Comparison of ENCODE assay signal across 18 cellular contexts in genomic region chr4:113449407-113449974, GRCh38.
A peak's percentile ranks its signal among the peaks of the same experiment; 100 is the strongest.
DNase-seq lines count a peak whose midpoint lies in the region; ATAC-seq, FAIRE-seq and TF ChIP-seq lines count a peak whose summit lies in the region.
"Had no signal": no experiment of that assay in that cellular context is flagged by ENCODE, and none has a peak within 500 bp of the region (broad histone marks: within the 10 kb centered on the region; RNA-seq: fewer than 3 reads in every experiment).

No MANE protein-coding gene starts in this region.

- no peak overlapping the region for H4K8ac ChIP-seq in H1 (ENCODE audit: extremely low read depth, insufficient read depth, low read length)

- TF ChIP-seq RAD21 in H1 (IDR thresholded peaks at IDR 0.05 in 1 of 2, conservative IDR thresholded peaks at IDR 0.05 in 1 of 2; ENCODE audit: low read depth in 2 of 2, low read length in 2 of 2): no peak
- TF ChIP-seq RAD21 in SK-N-SH (IDR thresholded peaks at IDR 0.05; ENCODE audit: low read length): no peak

- POLR2A ChIA-PET in H1 (lab: Charles Lee; ENCODE audit: partially characterized antibody): no interaction called here
- POLR2A ChIA-PET in SK-N-SH (lab: Yijun Ruan, JAX): no interaction called here
- POLR2A ChIA-PET in GM10248 (lab: Yijun Ruan, JAX): no interaction called here

- TF ChIP-seq POLR2A in H1 (IDR thresholded peaks at IDR 0.05; ENCODE audit: control extremely low read depth in 1 of 2, low read depth in 2 of 2, low read length in 2 of 2): no peak

- no peak for FAIRE-seq in H1 (lab: Jason Lieb, UNC)
- FAIRE-seq: endometrium, pancreas had no signal

- peaks cover 17% of the 10 kb centered on the region for H3K4me1 ChIP-seq in GM23248 (ENCODE audit: insufficient read depth)
- peaks cover 0 to 15% (median 5%) of the 10 kb centered on the region in 4 experiments; a peak in 4 of 7 replicates for H3K4me1 ChIP-seq in H1 (replicated peaks in 1 of 4; ENCODE audit: control insufficient read depth in 3 of 4, insufficient read depth in 4 of 4, low read length in 3 of 4)
- H3K4me1 ChIP-seq in hepatocyte (ENCODE audit: insufficient read depth): peaks cover 3% of the 10 kb centered on the region
- H3K4me1 ChIP-seq in subcutaneous abdominal adipose tissue (ENCODE audit: control insufficient read depth in 5 of 5, insufficient read depth in 5 of 5, low read length in 5 of 5): peaks cover 7 to 48% (median 46%) of the 10 kb centered on the region in 5 donors
- peaks cover 0 to 36% of the 10 kb centered on the region in 2 experiments; a peak in 2 of 4 replicates for H3K4me1 ChIP-seq in SK-N-SH (ENCODE audit: control insufficient read depth in 1 of 2, insufficient read depth in 2 of 2, low read depth in 1 of 2, low read length in 1 of 2)
- H3K4me1 ChIP-seq: pancreas had no signal

- H3K23ac ChIP-seq in H1 (ENCODE audit: insufficient read length): no peak overlapping the region

- H3K14ac ChIP-seq in H1 (ENCODE audit: insufficient read length): no peak overlapping the region

- H3K79me2 ChIP-seq in GM23248 (ENCODE audit: insufficient read depth) (no peaks in the 10 kb centered on the region), H1 (ENCODE audit: control insufficient read depth in 1 of 2, insufficient read depth in 2 of 2, low read length in 2 of 2) (no peaks in the 10 kb centered on the region), hepatocyte (no peaks in the 10 kb centered on the region), SK-N-SH (ENCODE audit: insufficient read depth) (no peaks in the 10 kb centered on the region)

- no peaks in the 10 kb centered on the region for H3K27me3 ChIP-seq in GM23248 (replicated peaks; ENCODE audit: insufficient read depth)
- no peaks in the 10 kb centered on the region for H3K27me3 ChIP-seq in H1 (replicated peaks in 1 of 4; ENCODE audit: control insufficient read depth in 3 of 4, extremely low read depth in 1 of 4, insufficient read depth in 3 of 4, low read length in 3 of 4)
- no peaks in the 10 kb centered on the region for H3K27me3 ChIP-seq in hepatocyte
- H3K27me3 ChIP-seq in subcutaneous abdominal adipose tissue (ENCODE audit: control insufficient read depth in 5 of 5, insufficient read depth in 4 of 5, low read length in 5 of 5): no peaks in the 10 kb centered on the region
- no peaks in the 10 kb centered on the region for H3K27me3 ChIP-seq in SK-N-SH (ENCODE audit: insufficient read depth)
- H3K27me3 ChIP-seq: pancreas, testis had no signal

- H3K56ac ChIP-seq in H1 (replicated peaks; ENCODE audit: insufficient read length, low read depth, low read length): no peak overlapping the region

- no peak overlapping the region for H2BK15ac ChIP-seq in H1 (ENCODE audit: low read length)

- H3K4me3 ChIP-seq in GM23248: no peak overlapping the region
- no peak overlapping the region for H3K4me3 ChIP-seq in H1 (ENCODE audit: extremely low read depth in 1 of 4, insufficient read depth in 2 of 4, low read depth in 3 of 4, low read length in 4 of 4)
- no peak overlapping the region for H3K4me3 ChIP-seq in hepatocyte
- no peak overlapping the region for H3K4me3 ChIP-seq in subcutaneous abdominal adipose tissue (ENCODE audit: low read depth in 1 of 5, low read length in 5 of 5)
- no peak overlapping the region for H3K4me3 ChIP-seq in SK-N-SH (ENCODE audit: low read depth in 2 of 2, low read length in 1 of 2)
- H3K4me3 ChIP-seq: GM23338, pancreas, testis had no signal

- H3K4me2 ChIP-seq in GM23248 (ENCODE audit: unreplicated experiment) (no peak overlapping the region), H1 (ENCODE audit: insufficient read depth in 1 of 2, low read depth in 2 of 2, low read length in 2 of 2) (no peak overlapping the region), hepatocyte (no peak overlapping the region), SK-N-SH (no peak overlapping the region)
- H3K4me2 ChIP-seq: GM23338 had no signal

- H3K9me2 ChIP-seq in GM23248 (ENCODE audit: insufficient read depth) (no peaks in the 10 kb centered on the region), hepatocyte (replicated peaks; ENCODE audit: insufficient read depth) (no peaks in the 10 kb centered on the region), SK-N-SH (no peaks in the 10 kb centered on the region)

- DNase-seq in GM23248 (peak; percentile 33), H1 (ENCODE audit: low read depth in 1 of 2, low spot score in 2 of 2) (no peak), hepatocyte (ENCODE audit: low spot score) (peak; percentile 25), SK-N-SH (no peak), GM10248 (ENCODE audit: extremely low spot score) (no peak)
- no peak for DNase-seq in activated naive CD4-positive, alpha-beta T cell treated with Interleukin-2 at 50 U/mL for 16 hours
- DNase-seq: activated CD4-positive, alpha-beta T cell treated with anti-CD3 and anti-CD28 coated beads for 48 hours; anterior cingulate cortex; DMS79 treated with DMSO at 0.1 percent for 48 hours; mammary epithelial cell; naive thymus-derived CD8-positive, alpha-beta T cell; pancreas; SW 1271; testis had no signal

- H4K5ac ChIP-seq in H1 (ENCODE audit: insufficient read length, low read depth, low read length): no peak overlapping the region

- H3F3A ChIP-seq in GM23248 (ENCODE audit: insufficient read depth) (peaks cover 44% of the 10 kb centered on the region), SK-N-SH (replicated peaks; ENCODE audit: insufficient read depth) (peaks cover 28% of the 10 kb centered on the region)

- H2BK12ac ChIP-seq in H1 (ENCODE audit: low read depth, low read length): no peak overlapping the region

- in situ Hi-C loops in GM23248 (cut with MboI): no loop called here

- H3K36me3 ChIP-seq in GM23248 (ENCODE audit: low read depth) (peaks cover 11% of the 10 kb centered on the region), H1 (ENCODE audit: control insufficient read depth in 2 of 4, insufficient read depth in 4 of 4, low read length in 3 of 4) (no peaks in the 10 kb centered on the region), hepatocyte (replicated peaks; ENCODE audit: insufficient read depth, low read depth) (no peaks in the 10 kb centered on the region), subcutaneous abdominal adipose tissue (ENCODE audit: control insufficient read depth in 5 of 5, insufficient read depth in 5 of 5, low read length in 5 of 5) (no peaks in the 10 kb centered on the region), SK-N-SH (replicated peaks in 1 of 2; ENCODE audit: control insufficient read depth in 1 of 2, insufficient read depth in 2 of 2, low read length in 1 of 2) (peaks cover 6 to 28% of the 10 kb centered on the region in 2 experiments)
- H3K36me3 ChIP-seq: pancreas had no signal

- peak overlapping the region; percentile 28 for H3K4ac ChIP-seq in H1 (replicated peaks; ENCODE audit: insufficient read length, low read depth, low read length)

- 88 to 91% methylated on average over 1 of the region's 1 CpG for WGBS in GM23248 (ENCODE audit: low coverage in 1 of 2, low lambda C conversion rate in 2 of 2, missing lambda C conversion rate in 2 of 2), 2 experiments
- WGBS in H1 (ENCODE audit: extremely low coverage in 1 of 2, insufficient coverage in 1 of 2, insufficient read length in 1 of 2, insufficient replicate concordance in 2 of 2, low coverage in 1 of 2, low lambda C conversion rate in 2 of 2, missing lambda C conversion rate in 1 of 2), 2 experiments: 90% methylated on average over 1 of the region's 1 CpG; no CpG with 5 or more reads in 1 of the 2 experiments
- 61% methylated on average over 1 of the region's 1 CpG for WGBS in hepatocyte (ENCODE audit: low lambda C conversion rate, missing lambda C conversion rate)
- WGBS in SK-N-SH (ENCODE audit: low lambda C conversion rate): 86% methylated on average over 1 of the region's 1 CpG

- H3K18ac ChIP-seq in H1 (ENCODE audit: extremely low read depth, low read length): no peak overlapping the region

- CTCF ChIA-PET in H1 (lab: Charles Lee; ENCODE audit: partially characterized antibody): interaction anchor here (0.6 to 1.3 kb wide), 2 partner anchors 55 to 330 kb away, joined by 3 read pairs; no protein-coding TSS in a partner anchor
- CTCF ChIA-PET in SK-N-SH (lab: Yijun Ruan, JAX): interaction anchor here (1.2 kb wide), 1 partner anchor 61 kb away, joined by 3 read pairs; no protein-coding TSS in a partner anchor
- CTCF ChIA-PET in GM10248 (lab: Yijun Ruan, JAX): no interaction called here

- TF ChIP-seq EP300 in H1 (IDR thresholded peaks at IDR 0.05; ENCODE audit: borderline replicate concordance in 1 of 2, low read depth in 2 of 2, low read length in 2 of 2) (no peak), SK-N-SH (IDR thresholded peaks at IDR 0.05; ENCODE audit: borderline replicate concordance in 1 of 2, low read depth in 1 of 2, low read length in 1 of 2) (no peak)

- H4K20me1 ChIP-seq in GM23248 (ENCODE audit: insufficient read depth) (no peaks in the 10 kb centered on the region), H1 (replicated peaks in 1 of 2; ENCODE audit: control insufficient read depth in 1 of 2, insufficient read depth in 2 of 2, low read length in 2 of 2) (no peaks in the 10 kb centered on the region), hepatocyte (ENCODE audit: insufficient read depth, poor library complexity, severe bottlenecking) (no peaks in the 10 kb centered on the region), SK-N-SH (ENCODE audit: insufficient read depth) (no peaks in the 10 kb centered on the region)

- H2AFZ ChIP-seq in GM23248: no peak overlapping the region
- H2AFZ ChIP-seq in H1 (ENCODE audit: low read length): no peak overlapping the region
- no peak overlapping the region for H2AFZ ChIP-seq in hepatocyte
- no peak overlapping the region for H2AFZ ChIP-seq in SK-N-SH (ENCODE audit: low read depth)
- H2AFZ ChIP-seq: GM23338 had no signal

- no peak overlapping the region for H4K91ac ChIP-seq in H1 (replicated peaks; ENCODE audit: insufficient read length, low read length)

- H3K27ac ChIP-seq in GM23248: no peak overlapping the region
- no peak overlapping the region for H3K27ac ChIP-seq in H1 (ENCODE audit: low read depth, low read length)
- no peak overlapping the region for H3K27ac ChIP-seq in hepatocyte
- peak overlapping the region; percentile 84 for H3K27ac ChIP-seq in subcutaneous abdominal adipose tissue (ENCODE audit: low read depth, low read length)
- H3K27ac ChIP-seq in SK-N-SH (ENCODE audit: low read depth in 2 of 2, low read length in 1 of 2): no peak overlapping the region
- H3K27ac ChIP-seq: pancreas had no signal

- H3K23me2 ChIP-seq in H1 (ENCODE audit: low read depth, low read length): no peaks in the 10 kb centered on the region

- no peaks in the 10 kb centered on the region for H3K9me3 ChIP-seq in GM23248 (ENCODE audit: low read depth)
- H3K9me3 ChIP-seq in H1 (ENCODE audit: insufficient read depth in 2 of 2, low read depth in 1 of 2, low read length in 1 of 2): no peaks in the 10 kb centered on the region
- no peaks in the 10 kb centered on the region for H3K9me3 ChIP-seq in hepatocyte (ENCODE audit: low read depth)
- peaks cover 0 to 3% (median 0%) of the 10 kb centered on the region in 5 donors for H3K9me3 ChIP-seq in subcutaneous abdominal adipose tissue (ENCODE audit: control insufficient read depth in 5 of 5, low read length in 5 of 5)
- H3K9me3 ChIP-seq in SK-N-SH: no peaks in the 10 kb centered on the region
- H3K9me3 ChIP-seq: pancreas, testis had no signal

- H2BK20ac ChIP-seq in H1 (ENCODE audit: low read length): no peak overlapping the region; the same call in 1 of the 2 replicates

- H2BK120ac ChIP-seq in H1 (replicated peaks; ENCODE audit: low read depth, low read length): no peak overlapping the region

- no peaks in the 10 kb centered on the region for H3K79me1 ChIP-seq in H1 (ENCODE audit: low read depth, low read length)

- no peak for ATAC-seq in HG02852 (IDR thresholded peaks at IDR 0.05; ENCODE audit: unreplicated experiment)
- ATAC-seq: GM23338; naive thymus-derived CD8-positive, alpha-beta T cell; pancreas had no signal

- TF ChIP-seq CTCF in H1 (IDR thresholded peaks at IDR 0.05; ENCODE audit: control extremely low read depth in 1 of 3, insufficient read depth in 1 of 3, low read depth in 1 of 3, low read length in 3 of 3): no peak
- TF ChIP-seq CTCF in hepatocyte (IDR thresholded peaks at IDR 0.05; ENCODE audit: poor library complexity): no peak
- TF ChIP-seq CTCF in SK-N-SH (IDR thresholded peaks at IDR 0.05): no peak
- TF ChIP-seq CTCF in GM10248 (IDR thresholded peaks at IDR 0.05; ENCODE audit: control extremely low read depth, extremely low read depth, low read depth, missing control alignments): no peak

- no peak overlapping the region for H2AK5ac ChIP-seq in H1 (ENCODE audit: low read depth, low read length)

- no peak overlapping the region for H2BK5ac ChIP-seq in H1 (ENCODE audit: low read depth, low read length)

- H3K9ac ChIP-seq in GM23248 (no peak overlapping the region), H1 (replicated peaks in 1 of 4; ENCODE audit: extremely low read depth in 1 of 4, low read depth in 3 of 4, low read length in 3 of 4) (no peak overlapping the region), subcutaneous abdominal adipose tissue (ENCODE audit: low read length in 5 of 5) (no peak overlapping the region), SK-N-SH (no peak overlapping the region)

Comparison
In these comparisons a context has a peak if more than half of its experiments do, and no peak if none do; other contexts are left out.
1. DNase-seq: peak in GM23248 (single experiment) and hepatocyte (single experiment); none in H1 (0 of 2), SK-N-SH (single experiment), GM10248 (single experiment) and activated naive CD4-positive, alpha-beta T cell treated with Interleukin-2 at 50 U/mL for 16 hours (single experiment).